28 cellular contexts compared by ENCODE assay signal in the genomic region with DNA sequence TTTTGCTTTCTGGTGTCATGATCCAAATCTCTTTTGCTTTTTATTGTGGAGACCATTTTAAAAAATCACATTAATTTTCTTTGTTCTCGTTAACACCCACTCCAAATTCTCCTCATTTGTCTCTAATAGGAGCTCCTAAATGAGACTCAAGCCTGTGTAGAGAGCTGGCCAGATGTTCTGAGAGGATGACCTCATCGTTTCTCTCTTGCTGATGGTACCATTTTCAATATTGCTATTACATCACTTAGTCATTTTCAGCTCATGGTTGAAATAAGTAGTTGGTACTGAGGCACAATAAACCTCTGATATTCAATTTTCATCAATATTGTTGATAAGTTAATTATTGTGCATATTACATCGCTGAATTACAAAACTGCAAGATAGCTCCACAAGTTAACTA. TPM values are rescaled to one million over a fixed set of nuclear protein-coding genes. Genes with fewer than 3 reads are reported as not detected.
DNase-seq lines count a peak whose midpoint lies in the region; ATAC-seq, FAIRE-seq and TF ChIP-seq lines count a peak whose summit lies in the region.
"Had no signal": no experiment of that assay in that cellular context is flagged by ENCODE, and none has a peak within 500 bp of the region (broad histone marks: within the 10 kb centered on the region; RNA-seq: fewer than 3 reads in every experiment).

No MANE protein-coding gene starts in this region.

- RAD21 ChIA-PET in GM12878 (lab: Charles Lee; ENCODE audit: unreplicated experiment), result interaction anchor here (0.9 to 1.7 kb wide), 3 partner anchors 25 to 45 kb away, joined by 3 to 5 read pairs (median 3); no protein-coding TSS in a partner anchor

- no peaks in the 10 kb centered on the region for H3K9me3 ChIP-seq in GM12878 (replicated peaks; ENCODE audit: control insufficient read depth, insufficient read depth, low read length)
- H3K9me3 ChIP-seq: breast epithelium, lower lobe of right lung, transverse colon had no signal

- H3K4me2 ChIP-seq in GM12878 (ENCODE audit: control insufficient read depth, insufficient read depth), result no peak overlapping the region
- H3K4me2 ChIP-seq: GM23338 had no signal

- peaks cover 11% of the 10 kb centered on the region for H3K4me1 Mint-ChIP-seq in stimulated activated naive CD8-positive, alpha-beta T cell treated with anti-CD3 and anti-CD28 coated beads, Interleukin-15, amount 100 ng/mL, for 72 hours

- POLR2A ChIA-PET in GM12878 (lab: Charles Lee), result interaction anchor here (0.5 kb wide), 1 partner anchor 321 kb away, joined by 3 read pairs; no protein-coding TSS in a partner anchor

- no peak overlapping the region for H3K27ac ChIP-seq in GM12878 (ENCODE audit: control insufficient read depth, insufficient read depth)
- H3K27ac ChIP-seq: breast epithelium, lower lobe of right lung, transverse colon had no signal

- 48% methylated on average over 3 of the region's 3 CpGs for WGBS in GM12878 (ENCODE audit: insufficient coverage, insufficient replicate concordance, low lambda C conversion rate, missing lambda C conversion rate)

- peak; percentile 40 for ATAC-seq in stimulated activated naive CD8-positive, alpha-beta T cell treated with anti-CD3 and anti-CD28 coated beads, Interleukin-15, amount 100 ng/mL, for 72 hours
- no peak for ATAC-seq in stimulated activated naive CD8-positive, alpha-beta T cell treated with anti-CD3 and anti-CD28 coated beads, Interleukin-15, Interleukin-2, amounts not matched to agents 100 U/mL and 50 U/mL, for 24 hours
- ATAC-seq in GM19351 (IDR thresholded peaks at IDR 0.05; ENCODE audit: unreplicated experiment), result peak; percentile 38
- peak; percentile 66 for ATAC-seq in GM12878
- no peak for ATAC-seq in GM19035 (IDR thresholded peaks at IDR 0.05; ENCODE audit: unreplicated experiment)
- ATAC-seq: GM23338; lower lobe of right lung; naive thymus-derived CD4-positive, alpha-beta T cell had no signal

- H3K27me3 Mint-ChIP-seq in stimulated activated naive CD8-positive, alpha-beta T cell treated with anti-CD3 and anti-CD28 coated beads, Interleukin-15, amount 100 ng/mL, for 72 hours, result peaks cover 36% of the 10 kb centered on the region

- in situ Hi-C loops in GM12878 (cut with MboI), result no loop called here

- TF ChIP-seq CTCF in GM12878 (IDR thresholded peaks at IDR 0.05 in 2 of 3, conservative IDR thresholded peaks at IDR 0.05 in 1 of 3; ENCODE audit: control insufficient read depth in 2 of 3, extremely low read depth in 1 of 3, insufficient read depth in 1 of 3, low read depth in 3 of 3, low read length in 3 of 3), result no peak

- no peak overlapping the region for H3K9ac ChIP-seq in GM12878 (ENCODE audit: control insufficient read depth, insufficient read depth, low read length)

- H3K27ac Mint-ChIP-seq in stimulated activated naive CD8-positive, alpha-beta T cell treated with anti-CD3 and anti-CD28 coated beads, Interleukin-15, amount 100 ng/mL, for 72 hours, result no peak overlapping the region
- H3K27ac Mint-ChIP-seq: activated naive CD8-positive, alpha-beta T cell; GM23338; HFFc6; naive thymus-derived CD4-positive, alpha-beta T cell; progenitor cell of endocrine pancreas had no signal

- no TSS peak for BruUV-seq in GM12878 (replicated peaks; lab: Mats Ljungman, UMichigan)

- H3K79me2 ChIP-seq in GM12878 (ENCODE audit: control insufficient read depth, insufficient read depth, low read length), result no peaks in the 10 kb centered on the region

- intact Hi-C loops in GM12878 (cut with micrococcal nuclease; ENCODE audit: unreplicated experiment), result no loop called here

- no peak for DNase-seq in stimulated activated naive CD8-positive, alpha-beta T cell treated with anti-CD3 and anti-CD28 coated beads, Interleukin-15, amount 100 ng/mL, for 72 hours
- DNase-seq in stimulated activated naive CD8-positive, alpha-beta T cell treated with anti-CD3 and anti-CD28 coated beads, Interleukin-15, Interleukin-2, amounts not matched to agents 100 U/mL and 50 U/mL, for 24 hours, result no peak
- DNase-seq in GM12878 (ENCODE audit: low read depth, low spot score) (no peak), HCEC 1CT (no peak)
- DNase-seq in activated T-cell treated with anti-CD3 and anti-CD28 coated beads, Interleukin-2, amount 50 U/mL, for 1 hour, result no peak
- DNase-seq: activated CD4-positive, alpha-beta T cell treated with anti-CD3 and anti-CD28 coated beads for 4 hours; activated CD8-positive, alpha-beta memory T cell treated with anti-CD3 and anti-CD28 coated beads for 24 hours; activated effector memory CD4-positive, alpha-beta T cell treated with anti-CD3 and anti-CD28 coated beads, Interleukin-2, amount 50 U/mL, for 16 hours; activated T-cell treated with anti-CD3 and anti-CD28 coated beads for 4 hours; COR-L47; HFFc6; hippocampal formation; lower lobe of right lung; naive thymus-derived CD4-positive, alpha-beta T cell; NCI-H2227 treated with DMSO at 0.1 percent for 48 hours; SIG-M5; stimulated activated CD4-positive, alpha-beta T cell treated with anti-CD3 and anti-CD28 coated beads, Interleukin-4, amount 100 ng/mL, for 1 hour; transverse colon had no signal

- no peak for TF ChIP-seq POLR2A in GM12878 (IDR thresholded peaks at IDR 0.05; ENCODE audit: low read depth, low read length)

- no peaks in the 10 kb centered on the region for H3K36me3 ChIP-seq in GM12878 (ENCODE audit: control insufficient read depth in 2 of 2, insufficient read depth in 2 of 2, low read length in 1 of 2)
- H3K36me3 ChIP-seq: breast epithelium, lower lobe of right lung, transverse colon had no signal

- CTCF ChIA-PET in GM12878 (lab: Yijun Ruan, JAX), result interaction anchor here (1.1 to 1.8 kb wide), 3 partner anchors 25 to 48 kb away, joined by 3 to 12 read pairs (median 6); no protein-coding TSS in a partner anchor

- no peaks in the 10 kb centered on the region for H3K9me3 Mint-ChIP-seq in stimulated activated naive CD8-positive, alpha-beta T cell treated with anti-CD3 and anti-CD28 coated beads, Interleukin-15, amount 100 ng/mL, for 72 hours
- H3K9me3 Mint-ChIP-seq: GM23338, HFFc6 had no signal

- H3K4me3 ChIP-seq in GM12878, result no peak overlapping the region
- H3K4me3 ChIP-seq: breast epithelium, GM23338, lower lobe of right lung, transverse colon had no signal

- SMC1A ChIA-PET in GM12878 (lab: Charles Lee; ENCODE audit: uncharacterized antibody, unreplicated experiment), result interaction anchor here (0.6 kb wide), 1 partner anchor 1651 kb away, joined by 3 read pairs; no protein-coding TSS in a partner anchor

- H3K4me1 ChIP-seq in GM12878 (ENCODE audit: control insufficient read depth, insufficient read depth, low read length), result peaks cover 19% of the 10 kb centered on the region
- H3K4me1 ChIP-seq: breast epithelium, lower lobe of right lung, transverse colon had no signal

- no peak for FAIRE-seq in GM12878 (lab: Jason Lieb, UNC)
- FAIRE-seq: RCC 7860 had no signal

- no peak for TF ChIP-seq EP300 in GM12878 (IDR thresholded peaks at IDR 0.05; ENCODE audit: borderline replicate concordance in 1 of 2, control insufficient read depth in 1 of 2, low read depth in 2 of 2, low read length in 2 of 2)

- H3K27me3 ChIP-seq in GM12878 (replicated peaks in 1 of 2; ENCODE audit: control insufficient read depth in 2 of 2, insufficient read depth in 2 of 2, low read length in 1 of 2), result no peaks in the 10 kb centered on the region; a peak in 1 of 4 replicates

- H4K20me1 ChIP-seq in GM12878 (ENCODE audit: control insufficient read depth, insufficient read depth), result no peaks in the 10 kb centered on the region

- no peak overlapping the region for H2AFZ ChIP-seq in GM12878 (ENCODE audit: control insufficient read depth, low read depth, low read length)
- H2AFZ ChIP-seq: GM23338 had no signal

- H3K4me3 Mint-ChIP-seq in stimulated activated naive CD8-positive, alpha-beta T cell treated with anti-CD3 and anti-CD28 coated beads, Interleukin-15, amount 100 ng/mL, for 72 hours, result no peak overlapping the region
- H3K4me3 Mint-ChIP-seq: activated naive CD8-positive, alpha-beta T cell; GM23338; HFFc6; IgD-negative memory B cell; naive thymus-derived CD4-positive, alpha-beta T cell had no signal

- no peak for TF ChIP-seq RAD21 in GM12878 (IDR thresholded peaks at IDR 0.05; ENCODE audit: insufficient read depth, low read depth, low read length)

TF ChIP-seq in GM12878, 131 proteins besides CTCF, POLR2A, EP300 and RAD21 (continues in another document):
- TF ChIP-seq CREB1 (IDR thresholded peaks at IDR 0.05; ENCODE audit: low read depth) (peak; percentile 42; the same call in 1 of the 2 replicates), ATF7 (IDR thresholded peaks at IDR 0.05; ENCODE audit: low read depth) (peak; percentile 76), SMARCA5 (IDR thresholded peaks at IDR 0.05) (no peak), JUNB (IDR thresholded peaks at IDR 0.05) (peak; percentile 72), MEF2B (IDR thresholded peaks at IDR 0.05; ENCODE audit: partially characterized antibody, poor library complexity, severe bottlenecking) (no peak)
- TF ChIP-seq, protein P1, sequence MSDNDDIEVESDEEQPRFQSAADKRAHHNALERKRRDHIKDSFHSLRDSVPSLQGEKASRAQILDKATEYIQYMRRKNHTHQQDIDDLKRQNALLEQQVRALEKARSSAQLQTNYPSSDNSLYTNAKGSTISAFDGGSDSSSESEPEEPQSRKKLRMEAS (IDR thresholded peaks at IDR 0.05; ENCODE audit: low read depth, low read length), result no peak

RNA-seq across cellular contexts. Expression of a gene that starts 31.5 kb away (rescaled TPM):
- total RNA-seq in GM12878 (2013; cell fraction: nucleolus; rRNA removed), result 0.08 and 0.20 TPM in 2 replicates
- total RNA-seq in GM12878 (2014; rRNA removed) (under 0.01 and 0.05 TPM in 2 replicates), GM12878 (2014; rRNA removed; fragmentation: Illumina TruSeq; extraction: Trizol) (under 0.01 TPM in 1 of 2 replicates, not detected in the other), GM12878 (2021) (0.03 and 0.11 TPM in 2 replicates)
- polyA plus RNA-seq in GM12878 (2011; ENCODE audit: low read depth), result not detected
- polyA plus RNA-seq in GM12878 (2011; rRNA removed) (0.04 and 0.06 TPM in 2 replicates), GM12878 (2014; fragmentation: Illumina TruSeq; extraction: Trizol) (0.01 TPM in 1 of 2 replicates, not detected in the other), GM12878 (2014; fragmentation: Nextera tagmentation; extraction: Ambion mirVana) (not detected), GM12878 (2014; rRNA removed) (0.03 TPM in 1 of 2 replicates, not detected in the other), GM12878 (2016; fragmentation: Nextera tagmentation; extraction: Ambion mirVana) (not detected)
- polyA plus RNA-seq in GM12878 (2011; cell fraction: cytosol; rRNA removed), result 0.03 and 0.04 TPM in 2 replicates
- 0.09 and 0.13 TPM in 2 replicates for polyA plus RNA-seq in GM12878 (2011; cell fraction: nucleus; rRNA removed)
- polyA plus RNA-seq in GM12878 (2012), result 0.03 and 0.13 TPM in 2 replicates
- 0.21 TPM in 1 of 2 replicates, not detected in the other for polyA minus RNA-seq in GM12878 (2011; rRNA and poly(A)+ RNA removed)
- polyA minus RNA-seq in GM12878 (2011; cell fraction: cytosol; rRNA and poly(A)+ RNA removed), result not detected in 2 replicates
- polyA minus RNA-seq in GM12878 (2011; cell fraction: nucleus; rRNA and poly(A)+ RNA removed), result not detected in 2 replicates
- total RNA-seq: fibroblast of lung; T-helper 2 cell treated with Interferon-gamma antibody and Interleukin-4, amounts not matched to agents 100 ng/mL and 5 ng/mL, for 36 hours had no signal
- polyA plus RNA-seq: fibroblast of lung; naive thymus-derived CD4-positive, alpha-beta T cell had no signal

Comparison
In these comparisons a context has a peak if more than half of its experiments do, and no peak if none do; other contexts are left out.
1. ATAC-seq: peak in stimulated activated naive CD8-positive, alpha-beta T cell treated with anti-CD3 and anti-CD28 coated beads, Interleukin-15, amount 100 ng/mL, for 72 hours (single experiment), GM19351 (single experiment) and GM12878 (single experiment); none in stimulated activated naive CD8-positive, alpha-beta T cell treated with anti-CD3 and anti-CD28 coated beads, Interleukin-15, Interleukin-2, amounts not matched to agents 100 U/mL and 50 U/mL, for 24 hours (single experiment) and GM19035 (single experiment).